Comparison of ENCODE assay signal across 33 cellular contexts in genomic region chr21:32698971-32699693, GRCh38. TPM values are rescaled to one million over a fixed set of nuclear protein-coding genes. Genes with fewer than 3 reads are reported as not detected.
DNase-seq lines count a peak whose midpoint lies in the region; ATAC-seq and TF ChIP-seq lines count a peak whose summit lies in the region.
"Had no signal": no experiment of that assay in that cellular context is flagged by ENCODE, and none has a peak within 500 bp of the region (broad histone marks: within the 10 kb centered on the region; RNA-seq: fewer than 3 reads in every experiment).

No MANE protein-coding gene starts in this region.

- no peak for TF ChIP-seq EP300 in transverse colon (IDR thresholded peaks at IDR 0.05; ENCODE audit: low read depth)

- H3K27ac ChIP-seq in VCaP (peak overlapping the region; percentile 17; the same call in 1 of the 2 replicates), transverse colon (peak overlapping the region; percentile 17 to 61 (median 50))
- H3K27ac ChIP-seq: esophagus squamous epithelium, gastroesophageal sphincter, left ventricle myocardium inferior, testis, vagina had no signal

- TF ChIP-seq POLR2A in transverse colon (IDR thresholded peaks at IDR 0.05) = no peak

- peaks cover 8% of the 10 kb centered on the region for H3K36me3 Mint-ChIP-seq in activated naive CD4-positive, alpha-beta T cell treated with anti-CD3 and anti-CD28 coated beads, Interleukin-2, amount 50 U/mL, for 24 hours
- no peaks in the 10 kb centered on the region for H3K36me3 Mint-ChIP-seq in activated naive CD4-positive, alpha-beta T cell treated with anti-CD3 and anti-CD28 coated beads, Interleukin-2, amount 50 U/mL, for 72 hours
- H3K36me3 Mint-ChIP-seq: mesothelial cell of epicardium had no signal

- ATAC-seq in activated naive CD4-positive, alpha-beta T cell treated with anti-CD3 and anti-CD28 coated beads, Interleukin-2, amount 50 U/mL, for 72 hours = no peak
- ATAC-seq in GM21515 (IDR thresholded peaks at IDR 0.05; ENCODE audit: unreplicated experiment) = no peak
- ATAC-seq: activated T-cell treated with anti-CD3 and anti-CD28 coated beads, Interleukin-2, amount 50 U/mL, for 72 hours; gastroesophageal sphincter; naive thymus-derived CD4-positive, alpha-beta T cell; stimulated activated naive CD8-positive, alpha-beta T cell treated with anti-CD3 and anti-CD28 coated beads, Interleukin-15, Interleukin-2, amounts not matched to agents 100 U/mL and 50 U/mL, for 24 hours had no signal

- in situ Hi-C loops in transverse colon (cut with MboI; ENCODE audit: low pct_ligation_motif_present in 1 of 4, low pct_unique_long_range_greater_than_20kb in 1 of 4, low sequenced_read_pairs in 3 of 4) = no loop called here

- H3K9me3 ChIP-seq in transverse colon = no peaks in the 10 kb centered on the region
- H3K9me3 ChIP-seq: esophagus squamous epithelium, gastroesophageal sphincter, left ventricle myocardium inferior, testis, vagina had no signal

- TF ChIP-seq CTCF in VCaP (conservative IDR thresholded peaks at IDR 0.05) = no peak
- TF ChIP-seq CTCF in fibroblast of the aortic adventitia (IDR thresholded peaks at IDR 0.05; ENCODE audit: insufficient read depth, low read length) = no peak
- no peak for TF ChIP-seq CTCF in transverse colon (IDR thresholded peaks at IDR 0.05)

- H3K36me3 ChIP-seq in transverse colon = no peaks in the 10 kb centered on the region

- intact Hi-C loops in transverse colon (cut with DNase I; ENCODE audit: low total_unique reads) = no loop called here

- H3K4me1 Mint-ChIP-seq in activated naive CD4-positive, alpha-beta T cell treated with anti-CD3 and anti-CD28 coated beads, Interleukin-2, amount 50 U/mL, for 24 hours = peaks cover 10% of the 10 kb centered on the region
- H3K4me1 Mint-ChIP-seq: B cell had no signal

- 30 to 70% methylated on average over 3 to 8 of the region's 8 CpGs for WGBS in transverse colon (ENCODE audit: low coverage in 1 of 2), 2 donors

- H3K4me3 ChIP-seq in fibroblast of the aortic adventitia (ENCODE audit: low read depth, low read length) = no peak overlapping the region
- H3K4me3 ChIP-seq in transverse colon = no peak overlapping the region
- H3K4me3 ChIP-seq: esophagus squamous epithelium, gastroesophageal sphincter, left ventricle myocardium inferior, testis, vagina had no signal

- H3K27ac Mint-ChIP-seq in activated naive CD4-positive, alpha-beta T cell treated with anti-CD3 and anti-CD28 coated beads, Interleukin-2, amount 50 U/mL, for 24 hours = peak overlapping the region; percentile 41
- peak overlapping the region in 1 of 2 donors; percentile 86 for H3K27ac Mint-ChIP-seq in activated naive CD4-positive, alpha-beta T cell treated with anti-CD3 and anti-CD28 coated beads, Interleukin-2, amount 50 U/mL, for 72 hours
- H3K27ac Mint-ChIP-seq: activated T-cell treated with anti-CD3 and anti-CD28 coated beads, Interleukin-2, amount 50 U/mL, for 72 hours; B cell; immature natural killer cell had no signal

- H3K4me1 ChIP-seq in transverse colon = peaks cover 0 to 21% (median 8%) of the 10 kb centered on the region in 4 donors
- H3K4me1 ChIP-seq: esophagus squamous epithelium, gastroesophageal sphincter, testis had no signal

- H3K27me3 ChIP-seq in transverse colon = no peaks in the 10 kb centered on the region
- H3K27me3 ChIP-seq: esophagus squamous epithelium, gastroesophageal sphincter, testis, vagina had no signal

- no peaks in the 10 kb centered on the region for H3K27me3 Mint-ChIP-seq in activated naive CD4-positive, alpha-beta T cell treated with anti-CD3 and anti-CD28 coated beads, Interleukin-2, amount 50 U/mL, for 24 hours
- H3K27me3 Mint-ChIP-seq: naive thymus-derived CD4-positive, alpha-beta T cell had no signal

- no peak overlapping the region for H3K4me3 Mint-ChIP-seq in activated naive CD4-positive, alpha-beta T cell treated with anti-CD3 and anti-CD28 coated beads, Interleukin-2, amount 50 U/mL, for 24 hours
- H3K4me3 Mint-ChIP-seq: activated T-cell treated with anti-CD3 and anti-CD28 coated beads, Interleukin-2, amount 50 U/mL, for 72 hours; B cell; immature natural killer cell; mesothelial cell of epicardium; naive thymus-derived CD4-positive, alpha-beta T cell had no signal

- no peaks in the 10 kb centered on the region for H3K9me3 Mint-ChIP-seq in activated naive CD4-positive, alpha-beta T cell treated with anti-CD3 and anti-CD28 coated beads, Interleukin-2, amount 50 U/mL, for 24 hours
- H3K9me3 Mint-ChIP-seq in activated naive CD4-positive, alpha-beta T cell treated with anti-CD3 and anti-CD28 coated beads, Interleukin-2, amount 50 U/mL, for 72 hours = no peaks in the 10 kb centered on the region
- H3K9me3 Mint-ChIP-seq: activated T-cell treated with anti-CD3 and anti-CD28 coated beads, Interleukin-2, amount 50 U/mL, for 72 hours; immature natural killer cell; naive thymus-derived CD4-positive, alpha-beta T cell had no signal

- DNase-seq in activated naive CD4-positive, alpha-beta T cell treated with anti-CD3 and anti-CD28 coated beads, Interleukin-2, amount 50 U/mL, for 72 hours (ENCODE audit: low spot score in 2 of 2) = no peak
- DNase-seq in fibroblast of the aortic adventitia (ENCODE audit: low read depth) (peak; percentile 5), transverse colon (peak; percentile 72), kidney glomerular epithelial cell (lab: John Stamatoyannopoulos, UW) (no peak)
- DNase-seq in activated CD8-positive, alpha-beta memory T cell treated with anti-CD3 and anti-CD28 coated beads, Interleukin-2, amount 50 U/mL, for 4 hours = no peak
- DNase-seq: activated CD4-positive, alpha-beta T cell treated with anti-CD3 and anti-CD28 coated beads for 4 hours; activated naive CD4-positive, alpha-beta T cell treated with Interleukin-2 at 50 U/mL for 16 hours; activated T-cell treated with anti-CD3 and anti-CD28 coated beads, Interleukin-2, amount 50 U/mL, for 72 hours; amygdala; COR-L47; cortex of kidney; DND-41; esophagus squamous epithelium; HCEC 1CT; hypothalamus; immature natural killer cell; left ventricle myocardium inferior; naive thymus-derived CD4-positive, alpha-beta T cell; NCI-H1436; NCI-H2081 treated with DMSO at 0.1 percent for 48 hours; NCI-H345; NCI-H774; occipital lobe; RPMI8226; stimulated activated naive CD8-positive, alpha-beta T cell treated with anti-CD3 and anti-CD28 coated beads, Interleukin-15, Interleukin-2, amounts not matched to agents 100 U/mL and 50 U/mL, for 24 hours; testis had no signal

RNA-seq across cellular contexts. Expression of gene SYNJ1, which starts 28.7 kb away (rescaled TPM):
- total RNA-seq in activated naive CD4-positive, alpha-beta T cell treated with anti-CD3 and anti-CD28 coated beads, Interleukin-2, amount 50 U/mL, for 72 hours = 10 to 100 TPM; 12.4 to 29.3 TPM
- 9.6 and 11.4 TPM in 2 replicates for total RNA-seq in fibroblast of the aortic adventitia (ENCODE audit: low replicate concordance)
- total RNA-seq in transverse colon = 10 to 100 TPM in 3 of 4 donors, 1 to 10 TPM in 1; 9.8 to 18.0 (median 15.9) TPM

Comparison
In these comparisons a context has a peak if more than half of its experiments do, and no peak if none do; other contexts are left out.
1. DNase-seq: peak in fibroblast of the aortic adventitia (single experiment) and transverse colon (single experiment); none in activated naive CD4-positive, alpha-beta T cell treated with anti-CD3 and anti-CD28 coated beads, Interleukin-2, amount 50 U/mL, for 72 hours (0 of 2), activated CD8-positive, alpha-beta memory T cell treated with anti-CD3 and anti-CD28 coated beads, Interleukin-2, amount 50 U/mL, for 4 hours (single experiment) and kidney glomerular epithelial cell (single experiment).